1 cellular context compared by ENCODE assay signal in genomic region chrX:41335590-41336331, GRCh38.
TF ChIP-seq lines count a peak whose summit lies in the region.

No MANE protein-coding gene starts in this region.

TF ChIP-seq in K562, 482 proteins besides CTCF, POLR2A, EP300 and RAD21:
- no peak for TF ChIP-seq COPS2 (conservative IDR thresholded peaks at IDR 0.05)
- TF ChIP-seq ZNF695 (CRISPR knock-in tag; IDR thresholded peaks at IDR 0.05), result no peak
- no peak for TF ChIP-seq MTA1 (IDR thresholded peaks at IDR 0.05; ENCODE audit: borderline replicate concordance)
- no peak for TF ChIP-seq CREB3L1 (IDR thresholded peaks at IDR 0.05; ENCODE audit: borderline replicate concordance, low read depth)
- TF ChIP-seq BRD4 (IDR thresholded peaks at IDR 0.05), result no peak
- TF ChIP-seq MAFF (IDR thresholded peaks at IDR 0.05; ENCODE audit: low read length), result peak; percentile 12; the same call in 1 of the 2 replicates
- no peak for TF ChIP-seq SRSF3 (IDR thresholded peaks at IDR 0.05; ENCODE audit: insufficient read depth, low read length)
- TF ChIP-seq TCF15 (CRISPR knock-in tag; IDR thresholded peaks at IDR 0.05), result no peak
- TF ChIP-seq ZNF586 (CRISPR knock-in tag; conservative IDR thresholded peaks at IDR 0.05), result no peak
- TF ChIP-seq FOXJ3 (CRISPR knock-in tag; IDR thresholded peaks at IDR 0.05), result no peak
- no peak for TF ChIP-seq ZKSCAN8 (CRISPR knock-in tag; IDR thresholded peaks at IDR 0.05)
- no peak for TF ChIP-seq SMAD2 (IDR thresholded peaks at IDR 0.05; ENCODE audit: low read depth, low read length)
- no peak for TF ChIP-seq GABPB2 (CRISPR knock-in tag; conservative IDR thresholded peaks at IDR 0.05)
- no peak for TF ChIP-seq ZNF668 (CRISPR knock-in tag; IDR thresholded peaks at IDR 0.05)
- no peak for TF ChIP-seq ZNF436 (CRISPR knock-in tag; IDR thresholded peaks at IDR 0.05)
- TF ChIP-seq HNRNPUL1 (IDR thresholded peaks at IDR 0.05; ENCODE audit: low read length), result no peak
- TF ChIP-seq KLF16 (IDR thresholded peaks at IDR 0.05), result no peak
- no peak for TF ChIP-seq HES1 (IDR thresholded peaks at IDR 0.05; ENCODE audit: low read depth)
- TF ChIP-seq ZNF316 (IDR thresholded peaks at IDR 0.05), result peak; percentile 61; the same call in 1 of the 2 replicates
- TF ChIP-seq FOXJ2 (tag; IDR thresholded peaks at IDR 0.05), result 0 out of 2 replicates have a peak, but pooled peaks have one; percentile 15
- TF ChIP-seq HDAC8 (tag; IDR thresholded peaks at IDR 0.05), result no peak
- no peak for TF ChIP-seq TRIM24 (IDR thresholded peaks at IDR 0.05)
- no peak for TF ChIP-seq SREBF2 (CRISPR knock-in tag; IDR thresholded peaks at IDR 0.05)
- no peak for TF ChIP-seq E2F3 (CRISPR knock-in tag; IDR thresholded peaks at IDR 0.05)
- TF ChIP-seq POLR2G (IDR thresholded peaks at IDR 0.05; ENCODE audit: low read depth, low read length), result peak; percentile 26; the same call in 1 of the 2 replicates
- TF ChIP-seq C11orf30 (IDR thresholded peaks at IDR 0.05; ENCODE audit: low read depth), result peak; percentile 46
- TF ChIP-seq EWSR1 (IDR thresholded peaks at IDR 0.05; ENCODE audit: borderline replicate concordance, low read depth, partially characterized antibody), result no peak
- TF ChIP-seq MAFK (IDR thresholded peaks at IDR 0.05; ENCODE audit: low read length), result 0 out of 2 replicates have a peak, but pooled peaks have one; percentile 3
- TF ChIP-seq RBFOX2 (IDR thresholded peaks at IDR 0.05; ENCODE audit: low read depth, low read length), result peak; percentile 35
- TF ChIP-seq POLR2H (tag; IDR thresholded peaks at IDR 0.05; ENCODE audit: low read depth), result peak; percentile 16; the same call in 1 of the 2 replicates
- 0 out of 2 replicates have a peak, but pooled peaks have one; percentile 46 for TF ChIP-seq HNRNPL (IDR thresholded peaks at IDR 0.05; ENCODE audit: low read depth, low read length)
- TF ChIP-seq TBL1XR1 (IDR thresholded peaks at IDR 0.05; ENCODE audit: low read length in 2 of 2), result 0 out of 4 replicates have a peak, but pooled peaks of 1 of the 2 experiments have one; percentile 13
- TF ChIP-seq TGIF2 (CRISPR knock-in tag; IDR thresholded peaks at IDR 0.05), result no peak
- TF ChIP-seq CC2D1A (IDR thresholded peaks at IDR 0.05), result no peak
- no peak for TF ChIP-seq RFX5 (IDR thresholded peaks at IDR 0.05; ENCODE audit: low read depth, low read length)
- no peak for TF ChIP-seq PBX2 (CRISPR knock-in tag; IDR thresholded peaks at IDR 0.05; ENCODE audit: low read depth)
- no peak for TF ChIP-seq PBX2 (tag; conservative IDR thresholded peaks at IDR 0.05; ENCODE audit: low read depth)
